Comparison of ENCODE assay signal across 20 cellular contexts in genomic region chr9:8287501-8287900, GRCh38.
"Had no signal": no experiment of that assay in that cellular context is flagged by ENCODE, and none has a peak within 500 bp of the region (broad histone marks: within the 10 kb centered on the region; RNA-seq: fewer than 3 reads in every experiment).

No MANE protein-coding gene starts in this region.

- H3K9me3 ChIP-seq: ascending aorta had no signal

- ATAC-seq: activated CD8-positive, alpha-beta T cell treated with anti-CD3 and anti-CD28 coated beads, Interleukin-2, amount 10 ng/mL, durations not matched to agents 7 days and 5 days; PC-3; T-helper 17 cell; WTC11 had no signal

- H3K27ac ChIP-seq: ascending aorta had no signal

- DNase-seq: activated CD4-positive, alpha-beta T cell treated with anti-CD3 and anti-CD28 coated beads for 48 hours; activated CD4-positive, alpha-beta T cell treated with anti-CD3 and anti-CD28 coated beads, Interleukin-2, amount 50 U/mL, for 4 hours; activated CD4-positive, CD25-positive, alpha-beta regulatory T cell treated with anti-CD3 and anti-CD28 coated beads, Interleukin-2, amount 50 U/mL, for 72 hours; activated CD8-positive, alpha-beta memory T cell treated with anti-CD3 and anti-CD28 coated beads, Interleukin-2, amount 50 U/mL, for 48 hours; activated CD8-positive, alpha-beta T cell treated with anti-CD3 and anti-CD28 coated beads, Interleukin-2, amount 10 ng/mL, durations not matched to agents 7 days and 5 days; activated effector memory CD4-positive, alpha-beta T cell treated with Interleukin-2 at 50 U/mL for 16 hours; activated naive CD4-positive, alpha-beta T cell; activated T-cell treated with anti-CD3 and anti-CD28 coated beads, Interleukin-2, amount 50 U/mL, for 1 hour; amniotic stem cell; Kasumi-1; KBM-7; NCI-H1694; NCI-H2029; NCI-H510A treated with DMSO at 0.1 percent for 48 hours; PC-3; SHP77 treated with DMSO at 0.1 percent for 48 hours; T-helper 17 cell; T-helper 9 cell had no signal

- H3K4me3 ChIP-seq: ascending aorta had no signal

- H3K4me1 ChIP-seq: ascending aorta had no signal

- H3K27me3 ChIP-seq: ascending aorta had no signal

- H3K36me3 ChIP-seq: ascending aorta had no signal
